Comparison of ENCODE assay signal across 1 cellular context in genomic region chr12:56359851-56360767, GRCh38.
A peak's percentile ranks its signal among the peaks of the same experiment; 100 is the strongest.
TF ChIP-seq lines count a peak whose summit lies in the region.

STAT2 (minus strand) TSS chr12:56360107; CDS start chr12:56356571, 3,536 bp downstream.

TF ChIP-seq in K562, 482 proteins besides CTCF, POLR2A, EP300 and RAD21 (continued from another document):
- TF ChIP-seq ZMIZ1 (IDR thresholded peaks at IDR 0.05; ENCODE audit: low read depth in 2 of 2, low read length in 2 of 2) (peak in 1 of 2 experiments; percentile 77; a peak in 2 of 4 replicates), HSF4 (CRISPR knock-in tag; IDR thresholded peaks at IDR 0.05; ENCODE audit: borderline replicate concordance) (no peak), HOXB6 (CRISPR knock-in tag; IDR thresholded peaks at IDR 0.05; ENCODE audit: borderline replicate concordance) (no peak), TSC22D4 (tag; IDR thresholded peaks at IDR 0.05) (no peak)
